In the genomic region with DNA sequence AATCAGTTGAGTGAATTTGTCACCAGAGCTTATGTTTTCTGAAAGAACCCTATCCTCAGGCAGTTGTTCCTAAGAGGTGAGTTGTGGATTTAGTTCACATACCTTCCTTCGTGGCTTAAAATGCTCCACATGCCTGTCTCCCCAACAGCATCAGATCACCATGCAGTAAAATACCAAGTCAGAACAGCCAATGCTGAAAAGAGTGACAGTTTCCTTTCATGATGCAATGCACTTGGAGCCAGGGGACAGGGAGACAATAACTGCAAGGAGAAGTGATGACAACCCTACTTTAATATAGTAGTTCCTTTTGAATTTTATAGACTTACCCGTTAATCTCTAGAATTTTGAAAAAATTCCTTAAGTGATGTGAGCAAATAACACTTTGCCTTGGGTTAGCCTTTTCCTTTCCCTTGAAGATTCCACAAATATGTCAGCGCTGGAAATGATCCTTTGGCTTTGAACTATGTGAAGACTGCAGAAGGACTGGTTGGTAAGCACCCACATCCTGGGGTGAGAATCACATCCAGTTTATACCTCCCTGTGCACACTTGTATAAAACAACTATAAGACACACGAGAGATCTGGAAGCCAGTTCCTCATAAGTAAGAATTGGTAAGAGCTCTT, we compare ENCODE assay signal across 12 cellular contexts.
DNase-seq lines count a peak whose midpoint lies in the region; ATAC-seq and TF ChIP-seq lines count a peak whose summit lies in the region.
"Had no signal": no experiment of that assay in that cellular context is flagged by ENCODE, and none has a peak within 500 bp of the region (broad histone marks: within the 10 kb centered on the region; RNA-seq: fewer than 3 reads in every experiment).

No MANE protein-coding gene starts in this region.

- no peak for ATAC-seq in gastrocnemius medialis

- TF ChIP-seq POLR2A in gastrocnemius medialis (IDR thresholded peaks at IDR 0.05): no peak

- H3K9me3 ChIP-seq in HUES6 (ENCODE audit: control insufficient read depth, insufficient read depth, low read depth, low read length): no peaks in the 10 kb centered on the region
- no peaks in the 10 kb centered on the region for H3K9me3 ChIP-seq in neutrophil
- no peaks in the 10 kb centered on the region for H3K9me3 ChIP-seq in gastrocnemius medialis

- H3K27ac ChIP-seq in HUES6 (ENCODE audit: low read depth, low read length) (no peak overlapping the region), coronary artery (peak overlapping the region; percentile 27 to 57), neutrophil (peak overlapping the region; percentile 76), gastrocnemius medialis (peak overlapping the region in 2 of 4 donors; percentile 5 to 53)
- H3K27ac ChIP-seq: WERI-Rb-1 had no signal

- H3K4me3 ChIP-seq in HUES6 (ENCODE audit: low read depth, low read length) (no peak overlapping the region), coronary artery (peak overlapping the region; percentile 29), neutrophil (ENCODE audit: low read depth in 1 of 2, low read length in 1 of 2) (peak overlapping the region; percentile 30 to 46), gastrocnemius medialis (no peak overlapping the region)

- H3K36me3 ChIP-seq in HUES6 (ENCODE audit: control insufficient read depth, insufficient read depth, low read length) (peaks cover 9% of the 10 kb centered on the region; the same call in 1 of the 2 replicates), neutrophil (no peaks in the 10 kb centered on the region), gastrocnemius medialis (no peaks in the 10 kb centered on the region)
- H3K36me3 ChIP-seq: WERI-Rb-1 had no signal

- in situ Hi-C loops in KBM-7 (cut with MboI; ENCODE audit: low pct_unique_long_range_greater_than_20kb, low sequenced_read_pairs): loop anchor here (25.0 kb wide), 1 partner anchor 124 kb away; a partner anchor contains a TSS
- in situ Hi-C loops in gastrocnemius medialis (cut with MboI; ENCODE audit: low sequenced_read_pairs in 4 of 4): no loop called here

- intact Hi-C loops in gastrocnemius medialis (cut with DNase I; ENCODE audit: low total_unique reads): no loop called here

- no peak for TF ChIP-seq CTCF in coronary artery (IDR thresholded peaks at IDR 0.05)
- no peak for TF ChIP-seq CTCF in neutrophil (IDR thresholded peaks at IDR 0.05)
- no peak for TF ChIP-seq CTCF in gastrocnemius medialis (IDR thresholded peaks at IDR 0.05 in 4 of 5, conservative IDR thresholded peaks at IDR 0.05 in 1 of 5)

- peak overlapping the region; percentile 30 for H3K9ac ChIP-seq in HUES6 (ENCODE audit: low read length)

- H3K27me3 ChIP-seq in HUES6 (ENCODE audit: control insufficient read depth, insufficient read depth, low read length) (no peaks in the 10 kb centered on the region), neutrophil (no peaks in the 10 kb centered on the region), gastrocnemius medialis (no peaks in the 10 kb centered on the region)

- H3K4me1 ChIP-seq in HUES6 (ENCODE audit: control insufficient read depth, insufficient read depth, low read length) (peaks cover 36% of the 10 kb centered on the region; the same call in 1 of the 2 replicates), neutrophil (ENCODE audit: control insufficient read depth in 1 of 2, insufficient read depth in 1 of 2, low read depth in 1 of 2, low read length in 1 of 2) (peaks cover 24 to 30% of the 10 kb centered on the region in 2 experiments), gastrocnemius medialis (peaks cover 12 to 19% of the 10 kb centered on the region in 2 donors)

- DNase-seq in AG08395 (ENCODE audit: low spot score): peak; percentile 5
- no peak for DNase-seq in coronary artery (ENCODE audit: low spot score)
- no peak for DNase-seq in KBM-7
- DNase-seq in AG20443 (ENCODE audit: low spot score): no peak
- no peak for DNase-seq in gastrocnemius medialis
- no peak for DNase-seq in middle frontal gyrus (ENCODE audit: extremely low spot score, low spot score)
- DNase-seq: activated naive CD4-positive, alpha-beta T cell treated with anti-CD3 and anti-CD28 coated beads, Interleukin-2, amount 10 ng/mL, durations not matched to agents 7 days and 5 days; CD4-positive, CD25-positive, alpha-beta regulatory T cell; NCI-H82; WERI-Rb-1 had no signal

Comparison
In these comparisons a context has a peak if more than half of its experiments do, and no peak if none do; other contexts are left out.
1. H3K4me3 ChIP-seq: peak in coronary artery (single experiment) and neutrophil (2 of 2); none in HUES6 (single experiment) and gastrocnemius medialis (0 of 4).